Comparison of ENCODE assay signal across 8 cellular contexts in the genomic region with DNA sequence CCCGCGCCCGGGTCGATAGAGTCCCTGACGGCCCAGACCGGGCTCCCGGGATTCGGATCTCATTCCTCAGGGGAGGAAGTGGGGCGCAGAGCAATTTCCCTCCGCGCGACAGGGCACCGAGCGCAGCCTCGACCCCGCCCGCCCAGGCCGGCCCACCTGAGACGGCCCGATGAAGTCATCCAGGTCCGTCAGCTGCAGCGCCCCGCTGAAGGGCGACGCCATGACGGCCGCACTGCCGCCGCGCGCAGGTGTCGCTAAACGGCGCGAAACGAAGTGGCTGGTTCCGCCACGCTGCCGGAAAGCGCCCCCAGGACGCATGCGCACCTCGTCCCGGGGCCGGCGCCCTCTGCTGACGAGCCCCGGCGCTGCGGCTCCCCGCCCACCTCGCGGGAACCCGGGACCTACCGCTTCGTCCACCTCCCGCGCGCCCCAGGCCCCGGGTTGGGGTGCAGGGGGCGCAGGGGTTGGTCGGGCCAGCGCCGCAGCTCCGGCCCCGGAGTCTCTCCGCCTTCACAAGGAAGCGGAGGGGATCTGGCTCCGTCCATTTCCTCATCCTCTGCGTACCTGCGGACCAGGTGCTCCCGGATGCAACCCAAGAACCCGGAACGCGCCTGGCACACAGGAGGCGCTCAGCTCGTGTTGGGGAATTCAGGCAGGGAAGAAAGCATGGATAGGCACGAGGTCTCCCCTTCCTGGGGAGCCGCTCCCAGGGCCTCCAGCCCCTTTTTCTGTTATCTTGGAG. TPM values are rescaled to one million over a fixed set of nuclear protein-coding genes. Genes with fewer than 3 reads are reported as not detected.
DNase-seq lines count a peak whose midpoint lies in the region; ATAC-seq and TF ChIP-seq lines count a peak whose summit lies in the region.

TSS of gene CIAO3 (minus strand) at position 234 of the 742 bp plus-strand sequence. CDS start at position 222, 12 bp downstream.

- CTCF ChIA-PET in activated CD4-positive, alpha-beta T cell treated with anti-CD3 and anti-CD28 coated beads for 36 hours (lab: Charles Lee), result interaction anchor here (0.7 to 2.3 kb wide), 9 partner anchors 15 to 1665 kb away, joined by 3 to 7 read pairs (median 3); partner anchors contain the start of genes ANTKMT and WDR24

- intact Hi-C loops in activated CD4-positive, alpha-beta T cell treated with anti-CD3 and anti-CD28 coated beads for 36 hours (cut with DNase I, micrococcal nuclease), result loop anchor here (1.0 to 2.0 kb wide), 9 partner anchors 20 to 229 kb away; partner anchors contain the start of genes ANTKMT (in 2 of the 2), CHTF18 (in 2 of the 2), RPUSD1 (in 2 of the 2) and CAPN15 (in 1 of the 2)
- intact Hi-C loops in left colon (cut with DNase I, micrococcal nuclease), result no loop called here

- POLR2A ChIA-PET in activated CD4-positive, alpha-beta T cell treated with anti-CD3 and anti-CD28 coated beads for 36 hours (lab: Charles Lee), result no interaction called here

- peak; percentile 49 for TF ChIP-seq CTCF in choroid plexus epithelial cell (conservative IDR thresholded peaks at IDR 0.05; ENCODE audit: low read depth, low read length)

- H3K27me3 Mint-ChIP-seq in activated CD4-positive, alpha-beta T cell treated with anti-CD3 and anti-CD28 coated beads for 36 hours, result no peaks in the 10 kb centered on the region

- ATAC-seq in GM18907 (IDR thresholded peaks at IDR 0.05; ENCODE audit: unreplicated experiment), result peak; percentile 75
- ATAC-seq in HG03159 (IDR thresholded peaks at IDR 0.05; ENCODE audit: unreplicated experiment), result peak; percentile 86
- peak; percentile 72 for ATAC-seq in activated CD4-positive, alpha-beta T cell treated with anti-CD3 and anti-CD28 coated beads for 36 hours
- peak; percentile 89 for ATAC-seq in left colon

- H3K36me3 Mint-ChIP-seq in activated CD4-positive, alpha-beta T cell treated with anti-CD3 and anti-CD28 coated beads for 36 hours (ENCODE audit: low read depth), result peaks cover 9% of the 10 kb centered on the region

- peaks cover 22% of the 10 kb centered on the region for H3K4me1 Mint-ChIP-seq in activated CD4-positive, alpha-beta T cell treated with anti-CD3 and anti-CD28 coated beads for 36 hours

- DNase-seq in AG08395 (ENCODE audit: low spot score) (peak; percentile 97), NCI-H510A (lab: John Stamatoyannopoulos, UW) (peak; percentile 62), choroid plexus epithelial cell (ENCODE audit: low read depth) (peak; percentile 93), left colon (peak; percentile 83 to 89)
- peak; percentile 96 for DNase-seq in activated CD4-positive, alpha-beta T cell treated with anti-CD3 and anti-CD28 coated beads for 36 hours
- DNase-seq in stimulated activated CD4-positive, alpha-beta T cell treated with anti-CD3 and anti-CD28 coated beads, Interleukin-1b, Interleukin-23, amount 100 ng/mL, for 48 hours, result peak; percentile 94

- H3K9me3 Mint-ChIP-seq in activated CD4-positive, alpha-beta T cell treated with anti-CD3 and anti-CD28 coated beads for 36 hours (ENCODE audit: low read depth), result no peaks in the 10 kb centered on the region

- peak within 1 kb of the TSS; percentile 83 for H3K4me3 ChIP-seq in choroid plexus epithelial cell (ENCODE audit: low read depth, low read length)

- peak within 1 kb of the TSS; percentile 51 for H3K27ac Mint-ChIP-seq in activated CD4-positive, alpha-beta T cell treated with anti-CD3 and anti-CD28 coated beads for 36 hours

- H3K4me3 Mint-ChIP-seq in activated CD4-positive, alpha-beta T cell treated with anti-CD3 and anti-CD28 coated beads for 36 hours, result peak within 1 kb of the TSS; percentile 76

RNA-seq across cellular contexts. Expression of gene CIAO3, which starts in this region (rescaled TPM):
- total RNA-seq in activated CD4-positive, alpha-beta T cell treated with anti-CD3 and anti-CD28 coated beads for 36 hours, result 10 to 100 TPM; 28.3 to 31.9 TPM
- 10 to 100 TPM; 36.0 to 50.2 TPM for total RNA-seq in left colon

Comparison
In these comparisons a context has a peak if more than half of its experiments do, and no peak if none do; other contexts are left out.
1. Peak in every context shown above with its lines: DNase-seq, ATAC-seq and H3K4me3 ChIP-seq.
2. intact Hi-C loops: an anchor here in activated CD4-positive, alpha-beta T cell treated with anti-CD3 and anti-CD28 coated beads for 36 hours (1.0 to 2.0 kb wide); none called in left colon.